Comparison of ENCODE assay signal across 20 cellular contexts in the genomic region with DNA sequence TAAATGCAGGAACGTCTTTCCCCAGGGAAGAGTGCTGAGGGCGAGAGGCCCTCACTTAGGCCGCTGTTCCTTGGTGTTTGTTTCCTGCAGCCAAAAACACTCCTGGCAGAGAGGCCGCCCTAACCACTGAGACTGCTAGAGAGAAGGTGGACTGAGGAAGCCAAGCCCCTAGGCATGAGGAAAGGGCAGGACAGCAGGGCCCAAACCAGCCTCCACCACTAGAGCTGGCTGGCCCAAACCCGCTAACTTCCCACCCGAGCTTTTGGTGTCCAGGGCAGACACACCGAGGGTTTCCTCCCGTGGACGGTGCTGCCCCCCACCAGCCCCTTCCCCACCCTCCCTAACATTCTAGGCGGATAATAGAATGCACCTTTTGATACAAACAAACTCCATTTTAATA. TPM values are rescaled to one million over a fixed set of nuclear protein-coding genes. Genes with fewer than 3 reads are reported as not detected.
"Had no signal": no experiment of that assay in that cellular context is flagged by ENCODE, and none has a peak within 500 bp of the region (broad histone marks: within the 10 kb centered on the region; RNA-seq: fewer than 3 reads in every experiment).

No MANE protein-coding gene starts in this region.

- H3K9me3 Mint-ChIP-seq: activated naive CD4-positive, alpha-beta T cell treated with anti-CD3 and anti-CD28 coated beads, Interleukin-2, amount 50 U/mL, for 72 hours; activated naive CD8-positive, alpha-beta T cell treated with anti-CD3 and anti-CD28 coated beads, Interleukin-2, amount 50 U/mL, for 24 hours; T-helper 1 cell treated with Interleukin-12 subunit alpha and Interleukin-12 subunit beta and Interleukin-4 antibody, amounts not matched to agents 30 μg/mL and 1 μg/mL, for 36 hours had no signal

- H3K4me1 ChIP-seq: body of pancreas had no signal

- H3K27ac Mint-ChIP-seq: activated CD8-positive, alpha-beta T cell treated with anti-CD3 and anti-CD28 coated beads, Interleukin-2, amount 10 ng/mL, durations not matched to agents 7 days and 5 days; activated naive CD4-positive, alpha-beta T cell treated with anti-CD3 and anti-CD28 coated beads, Interleukin-2, amount 50 U/mL, for 72 hours; activated naive CD8-positive, alpha-beta T cell treated with anti-CD3 and anti-CD28 coated beads, Interleukin-2, amount 50 U/mL, for 24 hours; T-helper 1 cell treated with Interleukin-12 subunit alpha and Interleukin-12 subunit beta and Interleukin-4 antibody, amounts not matched to agents 30 μg/mL and 1 μg/mL, for 36 hours had no signal

- ATAC-seq: activated CD8-positive, alpha-beta T cell treated with anti-CD3 and anti-CD28 coated beads, Interleukin-2, amount 10 ng/mL, durations not matched to agents 7 days and 5 days; activated naive CD4-positive, alpha-beta T cell treated with anti-CD3 and anti-CD28 coated beads, Interleukin-2, amount 50 U/mL, for 72 hours; activated naive CD8-positive, alpha-beta T cell treated with anti-CD3 and anti-CD28 coated beads, Interleukin-2, amount 50 U/mL, for 24 hours; body of pancreas had no signal

- H3K9me3 ChIP-seq: ascending aorta, body of pancreas had no signal

- H3K4me3 ChIP-seq: ascending aorta, body of pancreas had no signal

- H3K4me3 Mint-ChIP-seq: activated CD8-positive, alpha-beta T cell treated with anti-CD3 and anti-CD28 coated beads, Interleukin-2, amount 10 ng/mL, durations not matched to agents 7 days and 5 days; activated naive CD8-positive, alpha-beta T cell treated with anti-CD3 and anti-CD28 coated beads, Interleukin-2, amount 50 U/mL, for 24 hours; T-helper 1 cell treated with Interleukin-12 subunit alpha and Interleukin-12 subunit beta and Interleukin-4 antibody, amounts not matched to agents 30 μg/mL and 1 μg/mL, for 36 hours had no signal

- H3K27me3 ChIP-seq: body of pancreas had no signal

- H3K36me3 Mint-ChIP-seq: activated naive CD4-positive, alpha-beta T cell treated with anti-CD3 and anti-CD28 coated beads, Interleukin-2, amount 50 U/mL, for 72 hours had no signal

- H3K36me3 ChIP-seq: ascending aorta had no signal

- H3K27ac ChIP-seq: ascending aorta, body of pancreas had no signal

- DNase-seq: activated CD4-positive, alpha-beta T cell treated with anti-CD3 and anti-CD28 coated beads for 48 hours; activated CD4-positive, alpha-beta T cell treated with anti-CD3 and anti-CD28 coated beads, Interleukin-2, amount 50 U/mL, for 4 hours; activated CD4-positive, CD25-positive, alpha-beta regulatory T cell treated with anti-CD3 and anti-CD28 coated beads, Interleukin-2, amount 50 U/mL, for 72 hours; activated CD8-positive, alpha-beta memory T cell treated with anti-CD3 and anti-CD28 coated beads, Interleukin-2, amount 50 U/mL, for 48 hours; activated CD8-positive, alpha-beta T cell treated with anti-CD3 and anti-CD28 coated beads, Interleukin-2, amount 10 ng/mL, durations not matched to agents 7 days and 5 days; activated naive CD4-positive, alpha-beta T cell treated with Interleukin-2 at 50 U/mL for 16 hours; activated naive CD8-positive, alpha-beta T cell treated with anti-CD3 and anti-CD28 coated beads, Interleukin-2, amount 50 U/mL, for 24 hours; activated T-cell treated with anti-CD3 and anti-CD28 coated beads, Interleukin-2, amount 50 U/mL, for 1 hour; amniotic stem cell; body of pancreas; Kasumi-1; NCI-H1105 treated with DMSO at 0.1 percent for 48 hours; NCI-H1436 treated with DMSO at 0.1 percent for 48 hours; NCI-H187; NCI-H2081; NK-92 treated with Interleukin-12 subunit alpha and Interleukin-12 subunit beta, amount 100 ng/mL, for 24 hours had no signal

RNA-seq across cellular contexts. Expression of gene FGF19, which starts 6.0 kb away (rescaled TPM):
- total RNA-seq: activated CD8-positive, alpha-beta T cell treated with anti-CD3 and anti-CD28 coated beads, Interleukin-2, amount 10 ng/mL, durations not matched to agents 7 days and 5 days; ascending aorta; body of pancreas; bronchial epithelial cell had no signal
